ENCODE assay signal across 8 cellular contexts in genomic region chr1:45493116-45493697, GRCh38. TPM values are rescaled to one million over a fixed set of nuclear protein-coding genes. Genes with fewer than 3 reads are reported as not detected.
A peak's percentile ranks its signal among the peaks of the same experiment; 100 is the strongest.
DNase-seq lines count a peak whose midpoint lies in the region; ATAC-seq and TF ChIP-seq lines count a peak whose summit lies in the region.

No MANE protein-coding gene starts in this region.

- H3K36me3 ChIP-seq in effector memory CD4-positive, alpha-beta T cell (ENCODE audit: control insufficient read depth, insufficient read depth, low read length), result no peaks in the 10 kb centered on the region
- H3K36me3 ChIP-seq in neural cell (ENCODE audit: insufficient read depth, low read length), result no peaks in the 10 kb centered on the region

- peak; percentile 64 for TF ChIP-seq CTCF in AG04450 (IDR thresholded peaks at IDR 0.05; ENCODE audit: low read depth, low read length)
- TF ChIP-seq CTCF in GM10266 (IDR thresholded peaks at IDR 0.05; ENCODE audit: control insufficient read depth, insufficient read depth, low read depth, missing control alignments), result peak; percentile 67
- peak; percentile 80 for TF ChIP-seq CTCF in neural cell (IDR thresholded peaks at IDR 0.05; ENCODE audit: poor library complexity, severe bottlenecking)

- H3K9me3 ChIP-seq in AG04450 (ENCODE audit: control insufficient read depth, insufficient read depth, low read length) (no peaks in the 10 kb centered on the region; the same call in 1 of the 2 replicates), neural cell (ENCODE audit: low read length) (no peaks in the 10 kb centered on the region)
- no peaks in the 10 kb centered on the region for H3K9me3 ChIP-seq in effector memory CD4-positive, alpha-beta T cell (ENCODE audit: control insufficient read depth, low read length)

- intact Hi-C loops in activated CD4-positive, alpha-beta T cell treated with anti-CD3 and anti-CD28 coated beads for 36 hours (cut with DNase I, micrococcal nuclease), result loop anchor here (1.0 to 10.0 kb wide), 7 partner anchors 133 to 1521 kb away; partner anchors contain the start of genes ATP6V0B (in 1 of the 2), BTBD19 (in 1 of the 2), DPH2 (in 1 of the 2) and DYNLT4 (in 1 of the 2)

- H3K4me2 ChIP-seq in neural cell (ENCODE audit: low read length), result no peak overlapping the region

- no peaks in the 10 kb centered on the region for H3K9me2 ChIP-seq in neural cell (ENCODE audit: insufficient read depth, low read length)

- H3K4me1 ChIP-seq in effector memory CD4-positive, alpha-beta T cell (ENCODE audit: control insufficient read depth, insufficient read depth, low read length, poor library complexity, severe bottlenecking), result peaks cover 13% of the 10 kb centered on the region

- H3K4me3 ChIP-seq in AG04450 (ENCODE audit: low read depth, low read length), result no peak overlapping the region
- H3K4me3 ChIP-seq in effector memory CD4-positive, alpha-beta T cell (ENCODE audit: insufficient read depth, low read depth, low read length, poor library complexity, severe bottlenecking), result no peak overlapping the region
- H3K4me3 ChIP-seq in neural cell (ENCODE audit: low read length), result no peak overlapping the region

- POLR2A ChIA-PET in AG04450 (lab: Yijun Ruan, JAX), result interaction anchor here (0.6 to 5.2 kb wide), 6 partner anchors 28 to 481 kb away, joined by 3 to 33 read pairs (median 3); partner anchors contain the start of genes MUTYH, PRDX1, TOE1 and UROD
- POLR2A ChIA-PET in activated CD4-positive, alpha-beta T cell treated with anti-CD3 and anti-CD28 coated beads for 36 hours (lab: Charles Lee), result interaction anchor here (1.6 to 4.0 kb wide), 2 partner anchors 148 to 153 kb away, joined by 3 to 36 read pairs; partner anchors contain the start of genes MUTYH and TOE1

- DNase-seq in AG04450 (ENCODE audit: low read depth, low spot score) (no peak), GM10266 (ENCODE audit: extremely low spot score) (peak; percentile 72), NCI-H2107 (lab: John Stamatoyannopoulos, UW) (peak; percentile 48)
- peak; percentile 68 for DNase-seq in activated CD4-positive, alpha-beta T cell treated with anti-CD3 and anti-CD28 coated beads for 36 hours
- DNase-seq in effector memory CD4-positive, alpha-beta T cell, result peak in 2 of 3 donors; percentile 15 to 44

- peak; percentile 74 for TF ChIP-seq RAD21 in neural cell (conservative IDR thresholded peaks at IDR 0.05)

- no peaks in the 10 kb centered on the region for H3K27me3 Mint-ChIP-seq in activated CD4-positive, alpha-beta T cell treated with anti-CD3 and anti-CD28 coated beads for 36 hours

- H3F3A ChIP-seq in neural cell (ENCODE audit: insufficient read depth, low read length, poor library complexity, severe bottlenecking), result no peaks in the 10 kb centered on the region

- no peak overlapping the region for H3K27ac Mint-ChIP-seq in activated CD4-positive, alpha-beta T cell treated with anti-CD3 and anti-CD28 coated beads for 36 hours

- H2AFZ ChIP-seq in neural cell (ENCODE audit: low read depth, low read length), result no peak overlapping the region

- peaks cover 4% of the 10 kb centered on the region for H3K4me1 Mint-ChIP-seq in activated CD4-positive, alpha-beta T cell treated with anti-CD3 and anti-CD28 coated beads for 36 hours

- peaks cover 2% of the 10 kb centered on the region for H3K36me3 Mint-ChIP-seq in activated CD4-positive, alpha-beta T cell treated with anti-CD3 and anti-CD28 coated beads for 36 hours (ENCODE audit: low read depth)

- H3K27me3 ChIP-seq in AG04450 (ENCODE audit: control insufficient read depth, insufficient read depth, low read length) (no peaks in the 10 kb centered on the region), neural cell (ENCODE audit: insufficient read depth, low read depth, low read length) (peaks cover 24% of the 10 kb centered on the region)
- no peaks in the 10 kb centered on the region for H3K27me3 ChIP-seq in effector memory CD4-positive, alpha-beta T cell (replicated peaks; ENCODE audit: control insufficient read depth, insufficient read depth, low read length, poor library complexity, severe bottlenecking)

- no peak for TF ChIP-seq EP300 in neural cell (conservative IDR thresholded peaks at IDR 0.05; ENCODE audit: poor library complexity, severe bottlenecking)

- no peak overlapping the region for H3K27ac ChIP-seq in AG04450 (ENCODE audit: low read depth, low read length)
- no peak overlapping the region for H3K27ac ChIP-seq in effector memory CD4-positive, alpha-beta T cell (ENCODE audit: insufficient read depth, low read length, poor library complexity, severe bottlenecking)
- H3K27ac ChIP-seq in neural cell (ENCODE audit: low read length), result no peak overlapping the region

- no peaks in the 10 kb centered on the region for H3K9me3 Mint-ChIP-seq in activated CD4-positive, alpha-beta T cell treated with anti-CD3 and anti-CD28 coated beads for 36 hours (ENCODE audit: low read depth)

- CTCF ChIA-PET in AG04450 (lab: Charles Lee), result interaction anchor here (0.6 to 10.0 kb wide), 35 partner anchors 8 to 766 kb away, joined by 3 to 456 read pairs (median 5); partner anchors contain the start of genes HECTD3, MUTYH, TOE1 and UROD
- CTCF ChIA-PET in activated CD4-positive, alpha-beta T cell treated with anti-CD3 and anti-CD28 coated beads for 36 hours (lab: Charles Lee), result interaction anchor here (0.6 to 9.3 kb wide), 23 partner anchors 19 to 1171 kb away, joined by 3 to 170 read pairs (median 5); partner anchors contain the start of genes MUTYH, TOE1 and UROD

- ATAC-seq in activated CD4-positive, alpha-beta T cell treated with anti-CD3 and anti-CD28 coated beads for 36 hours, result no peak
- ATAC-seq in GM21723 (IDR thresholded peaks at IDR 0.05; ENCODE audit: unreplicated experiment), result no peak
- ATAC-seq in HG03457 (IDR thresholded peaks at IDR 0.05; ENCODE audit: unreplicated experiment), result no peak

- H3K4me3 Mint-ChIP-seq in activated CD4-positive, alpha-beta T cell treated with anti-CD3 and anti-CD28 coated beads for 36 hours, result no peak overlapping the region

- no peak overlapping the region for H3K9ac ChIP-seq in neural cell (ENCODE audit: low read length)

- no peaks in the 10 kb centered on the region for H3K79me2 ChIP-seq in neural cell (replicated peaks; ENCODE audit: insufficient read depth, low read length)

- no peaks in the 10 kb centered on the region for H4K20me1 ChIP-seq in neural cell (ENCODE audit: insufficient read depth)

TF ChIP-seq in neural cell, 6 proteins besides CTCF, POLR2A, EP300 and RAD21 (continues in another document):
- TF ChIP-seq REST (IDR thresholded peaks at IDR 0.05; ENCODE audit: borderline replicate concordance) (no peak), POLR2AphosphoS5 (IDR thresholded peaks at IDR 0.05) (no peak), SMC3 (conservative IDR thresholded peaks at IDR 0.05; ENCODE audit: poor library complexity) (peak; percentile 88), TAF1 (IDR thresholded peaks at IDR 0.05; ENCODE audit: low read depth) (no peak), EZH2 (IDR thresholded peaks at IDR 0.05; ENCODE audit: borderline replicate concordance, insufficient read depth, low read length, poor library complexity, severe bottlenecking) (no peak)

RNA-seq across cellular contexts. Expression of gene TESK2, which starts 2.2 kb away (rescaled TPM):
- polyA plus RNA-seq in AG04450 (2011; rRNA removed) (2.5 and 2.6 TPM in 2 replicates), neural cell (0.50 and 0.51 TPM in 2 replicates)
- 2.7 and 3.4 TPM in 2 replicates for polyA minus RNA-seq in AG04450 (2011; rRNA and poly(A)+ RNA removed)
- total RNA-seq in activated CD4-positive, alpha-beta T cell treated with anti-CD3 and anti-CD28 coated beads for 36 hours, result 1 to 10 TPM; 3.1 to 3.3 TPM
- polyA minus RNA-seq in neural cell, result 0.35 and 0.49 TPM in 2 replicates

RNA-seq across cellular contexts. Expression of gene CCDC163, which starts 6.7 kb away (rescaled TPM):
- polyA plus RNA-seq in AG04450 (2011; rRNA removed) (0.89 and 1.0 TPM in 2 replicates), neural cell (3.5 and 4.9 TPM in 2 replicates)
- 0.87 and 1.6 TPM in 2 replicates for polyA minus RNA-seq in AG04450 (2011; rRNA and poly(A)+ RNA removed)
- total RNA-seq in activated CD4-positive, alpha-beta T cell treated with anti-CD3 and anti-CD28 coated beads for 36 hours, result 1 to 10 TPM; 3.5 to 4.4 TPM
- 1.5 and 2.2 TPM in 2 replicates for polyA minus RNA-seq in neural cell

RNA-seq across cellular contexts. Expression of gene MMACHC, which starts 6.9 kb away (rescaled TPM):
- polyA plus RNA-seq in AG04450 (2011; rRNA removed) (4.4 and 4.5 TPM in 2 replicates), neural cell (0.90 and 1.4 TPM in 2 replicates)
- polyA minus RNA-seq in AG04450 (2011; rRNA and poly(A)+ RNA removed), result 12.4 and 18.7 TPM in 2 replicates
- 1 to 10 TPM; 8.1 to 9.6 TPM for total RNA-seq in activated CD4-positive, alpha-beta T cell treated with anti-CD3 and anti-CD28 coated beads for 36 hours
- 2.5 and 3.9 TPM in 2 replicates for polyA minus RNA-seq in neural cell

RNA-seq across cellular contexts. Expression of gene PRDX1, which starts 28.5 kb away (rescaled TPM):
- polyA plus RNA-seq in AG04450 (2011; rRNA removed) (988 and 1,110 TPM in 2 replicates), neural cell (239 and 304 TPM in 2 replicates)
- polyA minus RNA-seq in AG04450 (2011; rRNA and poly(A)+ RNA removed), result 183 and 255 TPM in 2 replicates
- total RNA-seq in activated CD4-positive, alpha-beta T cell treated with anti-CD3 and anti-CD28 coated beads for 36 hours, result 100 to 1,000 TPM; 473 to 580 TPM
- 75.4 and 84.0 TPM in 2 replicates for polyA minus RNA-seq in neural cell

RNA-seq across cellular contexts. Expression of gene AKR1A1, which starts 57.4 kb away (rescaled TPM):
- 150 and 175 TPM in 2 replicates for polyA plus RNA-seq in AG04450 (2011; rRNA removed)
- polyA minus RNA-seq in AG04450 (2011; rRNA and poly(A)+ RNA removed), result 135 and 153 TPM in 2 replicates
- total RNA-seq in activated CD4-positive, alpha-beta T cell treated with anti-CD3 and anti-CD28 coated beads for 36 hours, result 100 to 1,000 TPM; 140 to 181 TPM
- polyA plus RNA-seq in neural cell, result 149 and 170 TPM in 2 replicates
- polyA minus RNA-seq in neural cell, result 52.0 and 55.5 TPM in 2 replicates
